Comparison of ENCODE assay signal across 18 cellular contexts in the genomic region with DNA sequence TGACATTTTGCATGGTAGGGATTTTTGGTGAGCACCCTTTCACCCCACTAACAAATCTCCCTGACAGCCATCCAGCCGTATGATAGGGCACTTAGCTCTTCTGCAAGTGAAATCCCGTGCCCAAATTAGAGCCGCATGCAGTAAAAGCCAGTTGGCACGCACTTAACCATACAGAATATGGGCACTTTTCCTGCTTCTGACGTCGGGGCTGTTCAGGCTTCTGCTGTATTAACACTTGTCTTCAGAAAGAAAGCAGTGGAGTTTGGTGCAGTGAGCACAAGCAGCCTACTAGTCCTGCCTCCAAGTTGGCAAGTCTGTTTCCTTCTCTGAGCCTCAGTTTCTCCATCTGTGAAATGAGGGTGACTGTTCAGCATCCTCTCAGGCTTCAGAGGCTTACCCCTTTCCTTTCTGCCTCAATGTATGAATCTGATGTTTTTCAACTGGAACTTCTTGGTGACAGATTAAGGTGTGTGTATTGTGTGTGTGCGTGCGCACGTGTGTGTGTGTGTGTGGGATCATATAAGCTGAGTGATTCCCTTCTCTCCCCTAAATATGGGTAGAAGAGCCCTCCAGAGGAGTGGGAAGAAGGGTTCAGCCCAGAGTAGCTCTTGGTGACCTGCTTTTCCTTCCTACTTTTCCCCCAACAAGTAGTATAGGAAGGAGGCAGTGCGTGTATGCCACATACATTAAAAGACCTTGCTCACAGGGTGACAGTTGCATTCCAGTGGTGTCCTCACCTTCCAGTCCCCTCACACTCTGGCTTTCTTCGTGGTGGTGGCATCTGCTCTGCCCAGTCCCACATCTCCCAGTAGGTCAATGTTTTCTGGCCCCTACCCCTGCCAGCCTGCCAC. TPM values are rescaled to one million over a fixed set of nuclear protein-coding genes. Genes with fewer than 3 reads are reported as not detected.
DNase-seq lines count a peak whose midpoint lies in the region; ATAC-seq and TF ChIP-seq lines count a peak whose summit lies in the region.
"Had no signal": no experiment of that assay in that cellular context is flagged by ENCODE, and none has a peak within 500 bp of the region (broad histone marks: within the 10 kb centered on the region; RNA-seq: fewer than 3 reads in every experiment).

No MANE protein-coding gene starts in this region.

- H3K79me2 ChIP-seq in GM23248 (ENCODE audit: insufficient read depth): peaks cover 63% of the 10 kb centered on the region
- peaks cover 26% of the 10 kb centered on the region for H3K79me2 ChIP-seq in osteoblast (ENCODE audit: insufficient read depth, low read length)

- H3K9ac ChIP-seq in GM23248: no peak overlapping the region

- 33 to 37% methylated on average over 11 of the region's 11 CpGs for WGBS in GM23248 (ENCODE audit: low coverage in 1 of 2, low lambda C conversion rate in 2 of 2, missing lambda C conversion rate in 2 of 2), 2 experiments

- peak overlapping the region; percentile 65 for H3K4me2 ChIP-seq in GM23248 (ENCODE audit: unreplicated experiment)
- peak overlapping the region; percentile 65 for H3K4me2 ChIP-seq in osteoblast (ENCODE audit: insufficient read depth, low read length)

- in situ Hi-C loops in GM23248 (cut with MboI): no loop called here

- H3K9me3 ChIP-seq in GM23248 (ENCODE audit: low read depth) (no peaks in the 10 kb centered on the region), osteoblast (ENCODE audit: low read depth, low read length) (no peaks in the 10 kb centered on the region)
- H3K9me3 ChIP-seq: thoracic aorta had no signal

- no peak overlapping the region for H3K4me3 Mint-ChIP-seq in activated T-cell treated with anti-CD3 and anti-CD28 coated beads, Interleukin-2, amount 50 U/mL, for 4 hours
- H3K4me3 Mint-ChIP-seq: activated T-helper 1 cell treated with anti-CD3 and anti-CD28 coated beads, Interleukin-12 subunit alpha, Interleukin-12 subunit beta, Interleukin-2, Interleukin-4 antibody, amounts not matched to agents 30 ng/mL and 10 ng/mL and 1 ng/mL, durations not matched to agents 14 hours and 24 hours and 36 hours had no signal

- H3K9me3 Mint-ChIP-seq in activated T-cell treated with anti-CD3 and anti-CD28 coated beads, Interleukin-2, amount 50 U/mL, for 4 hours: no peaks in the 10 kb centered on the region
- H3K9me3 Mint-ChIP-seq: activated T-helper 1 cell treated with anti-CD3 and anti-CD28 coated beads, Interleukin-12 subunit alpha, Interleukin-12 subunit beta, Interleukin-2, Interleukin-4 antibody, amounts not matched to agents 30 ng/mL and 10 ng/mL and 1 ng/mL, durations not matched to agents 14 hours and 24 hours and 36 hours; CD4-positive, alpha-beta memory T cell had no signal

- ATAC-seq in activated T-cell treated with anti-CD3 and anti-CD28 coated beads, Interleukin-2, amount 50 U/mL, for 4 hours: no peak
- no peak for ATAC-seq in GM18519 (IDR thresholded peaks at IDR 0.05; ENCODE audit: low FRiP score, unreplicated experiment)

- H2AFZ ChIP-seq in GM23248: no peak overlapping the region
- no peak overlapping the region for H2AFZ ChIP-seq in osteoblast (ENCODE audit: low read length)

- no peaks in the 10 kb centered on the region for H3K4me1 Mint-ChIP-seq in activated T-cell treated with anti-CD3 and anti-CD28 coated beads, Interleukin-2, amount 50 U/mL, for 4 hours (ENCODE audit: low read depth)

- H4K20me1 ChIP-seq in GM23248 (ENCODE audit: insufficient read depth) (no peaks in the 10 kb centered on the region), osteoblast (ENCODE audit: insufficient read depth, low read length) (no peaks in the 10 kb centered on the region)

- H3K27ac ChIP-seq in GM23248 (0 out of 2 replicates have a peak overlapping the region, but pooled peaks have one; percentile 4), osteoblast (ENCODE audit: low read depth, low read length) (no peak overlapping the region)
- H3K27ac ChIP-seq: thoracic aorta had no signal

- 0 out of 2 replicates have a peak, but pooled peaks cover 4% of the 10 kb centered on the region for H3K27me3 ChIP-seq in GM23248 (replicated peaks; ENCODE audit: insufficient read depth)
- H3K27me3 ChIP-seq in osteoblast (ENCODE audit: insufficient read depth, low read length): peaks cover 45% of the 10 kb centered on the region

- H3F3A ChIP-seq in GM23248 (ENCODE audit: insufficient read depth): no peaks in the 10 kb centered on the region; the same call in 1 of the 2 replicates

- H3K27me3 Mint-ChIP-seq in activated T-cell treated with anti-CD3 and anti-CD28 coated beads, Interleukin-2, amount 50 U/mL, for 4 hours (ENCODE audit: low read depth): peaks cover 55% of the 10 kb centered on the region

- H3K36me3 Mint-ChIP-seq in activated T-cell treated with anti-CD3 and anti-CD28 coated beads, Interleukin-2, amount 50 U/mL, for 4 hours (ENCODE audit: insufficient read depth): no peaks in the 10 kb centered on the region
- H3K36me3 Mint-ChIP-seq: CD4-positive, alpha-beta memory T cell had no signal

- peak; percentile 47 for DNase-seq in GM23248
- DNase-seq in LNCaP clone FGC (ENCODE audit: low read depth): peak; percentile 46
- DNase-seq in ecto neural progenitor cell (ENCODE audit: low spot score): peak; percentile 43
- peak; percentile 90 for DNase-seq in osteoblast (ENCODE audit: insufficient read length, low spot score, missing footprints)
- no peak for DNase-seq in DMS79 treated with DMSO at 0.1 percent for 48 hours (lab: John Stamatoyannopoulos, UW)
- DNase-seq in stimulated activated CD4-positive, alpha-beta T cell treated with anti-CD3 and anti-CD28 coated beads, Interleukin-4, amount 100 ng/mL, for 4 hours: no peak
- DNase-seq in activated T-cell treated with anti-CD3 and anti-CD28 coated beads, Interleukin-2, amount 50 U/mL, for 4 hours: no peak
- DNase-seq: activated CD4-positive, alpha-beta T cell treated with anti-CD3 and anti-CD28 coated beads, Interleukin-2, amount 50 U/mL, for 4 hours; CD4-positive, alpha-beta memory T cell; HCEC 1CT; KBM-7; stimulated activated CD4-positive, alpha-beta T cell treated with anti-CD3 and anti-CD28 coated beads, Interleukin-4, amount 100 ng/mL, for 1 hour had no signal

- TF ChIP-seq CTCF in LNCaP clone FGC (IDR thresholded peaks at IDR 0.05; ENCODE audit: control insufficient read depth, extremely low read depth, insufficient read depth) (no peak), osteoblast (IDR thresholded peaks at IDR 0.05; ENCODE audit: extremely low read depth, low read depth, low read length) (no peak)

- peaks cover 21% of the 10 kb centered on the region for H3K4me1 ChIP-seq in GM23248 (ENCODE audit: insufficient read depth)
- H3K4me1 ChIP-seq in osteoblast (ENCODE audit: insufficient read depth, low read length): peaks cover 25% of the 10 kb centered on the region

- no peaks in the 10 kb centered on the region for H3K36me3 ChIP-seq in GM23248 (ENCODE audit: low read depth)
- no peaks in the 10 kb centered on the region for H3K36me3 ChIP-seq in osteoblast (ENCODE audit: insufficient read depth, low read length)
- H3K36me3 ChIP-seq: thoracic aorta had no signal

- H3K4me3 ChIP-seq in GM23248 (no peak overlapping the region), LNCaP clone FGC (ENCODE audit: low read depth, low read length) (no peak overlapping the region), osteoblast (ENCODE audit: insufficient read depth, low read length) (no peak overlapping the region)
- H3K4me3 ChIP-seq: thoracic aorta had no signal

- no peaks in the 10 kb centered on the region for H3K9me2 ChIP-seq in GM23248 (ENCODE audit: insufficient read depth)

RNA-seq across cellular contexts. Expression of a gene that starts 19.0 kb away (rescaled TPM):
- 4.3 and 5.7 TPM in 2 replicates for total RNA-seq in GM23248 (2014; rRNA removed; shearing (Covaris generic))
- 5.6 and 8.1 TPM in 2 replicates for polyA plus RNA-seq in GM23248 (2016; fragmentation: Nextera tagmentation; extraction: Ambion mirVana)
- 0.59 and 1.4 TPM in 2 replicates for total RNA-seq in osteoblast
- under 1 TPM; 0.32 to 0.76 (median 0.35) TPM for total RNA-seq in activated T-cell treated with anti-CD3 and anti-CD28 coated beads, Interleukin-2, amount 50 U/mL, for 4 hours
- total RNA-seq: activated T-helper 1 cell treated with anti-CD3 and anti-CD28 coated beads, Interleukin-12 subunit alpha, Interleukin-12 subunit beta, Interleukin-2, Interleukin-4 antibody, amounts not matched to agents 30 ng/mL and 10 ng/mL and 1 ng/mL, durations not matched to agents 14 hours and 24 hours and 36 hours; CD4-positive, alpha-beta memory T cell; right cardiac atrium had no signal
- polyA plus RNA-seq: CD4-positive, alpha-beta memory T cell; right cardiac atrium had no signal

RNA-seq across cellular contexts. Expression of a gene that starts 47.8 kb away (rescaled TPM):
- not detected in 2 replicates for total RNA-seq in GM23248 (2014; rRNA removed; shearing (Covaris generic))
- 0.28 TPM in 1 of 2 replicates, not detected in the other for polyA plus RNA-seq in GM23248 (2016; fragmentation: Nextera tagmentation; extraction: Ambion mirVana)
- not detected in 2 replicates for total RNA-seq in osteoblast
- total RNA-seq in activated T-cell treated with anti-CD3 and anti-CD28 coated beads, Interleukin-2, amount 50 U/mL, for 4 hours: not detected
- total RNA-seq: activated T-helper 1 cell treated with anti-CD3 and anti-CD28 coated beads, Interleukin-12 subunit alpha, Interleukin-12 subunit beta, Interleukin-2, Interleukin-4 antibody, amounts not matched to agents 30 ng/mL and 10 ng/mL and 1 ng/mL, durations not matched to agents 14 hours and 24 hours and 36 hours; CD4-positive, alpha-beta memory T cell; lung microvascular endothelial cell; right cardiac atrium; thoracic aorta had no signal
- polyA plus RNA-seq: CD4-positive, alpha-beta memory T cell; neural cell; right cardiac atrium had no signal

Comparison
In these comparisons a context has a peak if more than half of its experiments do, and no peak if none do; other contexts are left out.
1. DNase-seq: peak in GM23248 (single experiment), LNCaP clone FGC (single experiment), ecto neural progenitor cell (single experiment) and osteoblast (single experiment); none in DMS79 treated with DMSO at 0.1 percent for 48 hours (single experiment), stimulated activated CD4-positive, alpha-beta T cell treated with anti-CD3 and anti-CD28 coated beads, Interleukin-4, amount 100 ng/mL, for 4 hours (0 of 2) and activated T-cell treated with anti-CD3 and anti-CD28 coated beads, Interleukin-2, amount 50 U/mL, for 4 hours (single experiment).